Comparison of ENCODE assay signal across 1 cellular context in genomic region chrX:154547245-154548027, GRCh38.
A peak's percentile ranks its signal among the peaks of the same experiment; 100 is the strongest.
TF ChIP-seq lines count a peak whose summit lies in the region.

A gene with protein sequence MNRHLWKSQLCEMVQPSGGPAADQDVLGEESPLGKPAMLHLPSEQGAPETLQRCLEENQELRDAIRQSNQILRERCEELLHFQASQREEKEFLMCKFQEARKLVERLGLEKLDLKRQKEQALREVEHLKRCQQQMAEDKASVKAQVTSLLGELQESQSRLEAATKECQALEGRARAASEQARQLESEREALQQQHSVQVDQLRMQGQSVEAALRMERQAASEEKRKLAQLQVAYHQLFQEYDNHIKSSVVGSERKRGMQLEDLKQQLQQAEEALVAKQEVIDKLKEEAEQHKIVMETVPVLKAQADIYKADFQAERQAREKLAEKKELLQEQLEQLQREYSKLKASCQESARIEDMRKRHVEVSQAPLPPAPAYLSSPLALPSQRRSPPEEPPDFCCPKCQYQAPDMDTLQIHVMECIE (plus strand): TSS chrX:154547620. CDS start chrX:154552003, 4,383 bp downstream.

TF ChIP-seq in GM12878, 131 proteins besides CTCF, POLR2A, EP300 and RAD21 (continued from another document):
- TF ChIP-seq PKNOX1 (IDR thresholded peaks at IDR 0.05) (peak; percentile 84), GABPA (IDR thresholded peaks at IDR 0.05; ENCODE audit: low read depth) (peak; percentile 93), EED (IDR thresholded peaks at IDR 0.05; ENCODE audit: low read depth) (0 out of 2 replicates have a peak, but pooled peaks have one; percentile 19), CHD1 (IDR thresholded peaks at IDR 0.05; ENCODE audit: low read depth, low read length) (no peak), TBL1XR1 (IDR thresholded peaks at IDR 0.05; ENCODE audit: low read depth, low read length) (no peak), ZNF384 (IDR thresholded peaks at IDR 0.05; ENCODE audit: borderline replicate concordance, low read depth, low read length) (no peak), IKZF1 (conservative IDR thresholded peaks at IDR 0.05) (peak; percentile 75), NR2F1 (conservative IDR thresholded peaks at IDR 0.05) (0 out of 2 replicates have a peak, but pooled peaks have one; percentile 10), LARP7 (IDR thresholded peaks at IDR 0.05) (no peak), CEBPB (IDR thresholded peaks at IDR 0.05; ENCODE audit: borderline replicate concordance in 1 of 2, low read depth in 2 of 2, low read length in 2 of 2) (no peak), CHD2 (IDR thresholded peaks at IDR 0.05; ENCODE audit: borderline replicate concordance, low read depth, low read length) (peak; percentile 86), NFIC (IDR thresholded peaks at IDR 0.05; ENCODE audit: low read depth, low read length) (no peak), MTA2 (IDR thresholded peaks at IDR 0.05; ENCODE audit: low read depth) (peak; percentile 77), ETV6 (conservative IDR thresholded peaks at IDR 0.05 in 1 of 2, IDR thresholded peaks at IDR 0.05 in 1 of 2; ENCODE audit: borderline replicate concordance in 1 of 2, low read depth in 1 of 2) (peak in 1 of 2 experiments; percentile 65; a peak in 2 of 4 replicates), CREB1 (IDR thresholded peaks at IDR 0.05; ENCODE audit: low read depth) (peak; percentile 44; the same call in 1 of the 2 replicates), PML (IDR thresholded peaks at IDR 0.05; ENCODE audit: low read length) (no peak; the same call in 1 of the 2 replicates), SIN3A (IDR thresholded peaks at IDR 0.05; ENCODE audit: low read depth, low read length) (peak; percentile 6; the same call in 1 of the 2 replicates), REST (IDR thresholded peaks at IDR 0.05; ENCODE audit: low read depth, low read length) (no peak)
- TF ChIP-seq, protein P1, sequence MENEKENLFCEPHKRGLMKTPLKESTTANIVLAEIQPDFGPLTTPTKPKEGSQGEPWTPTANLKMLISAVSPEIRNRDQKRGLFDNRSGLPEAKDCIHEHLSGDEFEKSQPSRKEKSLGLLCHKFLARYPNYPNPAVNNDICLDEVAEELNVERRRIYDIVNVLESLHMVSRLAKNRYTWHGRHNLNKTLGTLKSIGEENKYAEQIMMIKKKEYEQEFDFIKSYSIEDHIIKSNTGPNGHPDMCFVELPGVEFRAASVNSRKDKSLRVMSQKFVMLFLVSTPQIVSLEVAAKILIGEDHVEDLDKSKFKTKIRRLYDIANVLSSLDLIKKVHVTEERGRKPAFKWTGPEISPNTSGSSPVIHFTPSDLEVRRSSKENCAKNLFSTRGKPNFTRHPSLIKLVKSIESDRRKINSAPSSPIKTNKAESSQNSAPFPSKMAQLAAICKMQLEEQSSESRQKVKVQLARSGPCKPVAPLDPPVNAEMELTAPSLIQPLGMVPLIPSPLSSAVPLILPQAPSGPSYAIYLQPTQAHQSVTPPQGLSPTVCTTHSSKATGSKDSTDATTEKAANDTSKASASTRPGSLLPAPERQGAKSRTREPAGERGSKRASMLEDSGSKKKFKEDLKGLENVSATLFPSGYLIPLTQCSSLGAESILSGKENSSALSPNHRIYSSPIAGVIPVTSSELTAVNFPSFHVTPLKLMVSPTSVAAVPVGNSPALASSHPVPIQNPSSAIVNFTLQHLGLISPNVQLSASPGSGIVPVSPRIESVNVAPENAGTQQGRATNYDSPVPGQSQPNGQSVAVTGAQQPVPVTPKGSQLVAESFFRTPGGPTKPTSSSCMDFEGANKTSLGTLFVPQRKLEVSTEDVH (IDR thresholded peaks at IDR 0.05; ENCODE audit: low read depth, partially characterized antibody): peak; percentile 86
- TF ChIP-seq, protein P2, sequence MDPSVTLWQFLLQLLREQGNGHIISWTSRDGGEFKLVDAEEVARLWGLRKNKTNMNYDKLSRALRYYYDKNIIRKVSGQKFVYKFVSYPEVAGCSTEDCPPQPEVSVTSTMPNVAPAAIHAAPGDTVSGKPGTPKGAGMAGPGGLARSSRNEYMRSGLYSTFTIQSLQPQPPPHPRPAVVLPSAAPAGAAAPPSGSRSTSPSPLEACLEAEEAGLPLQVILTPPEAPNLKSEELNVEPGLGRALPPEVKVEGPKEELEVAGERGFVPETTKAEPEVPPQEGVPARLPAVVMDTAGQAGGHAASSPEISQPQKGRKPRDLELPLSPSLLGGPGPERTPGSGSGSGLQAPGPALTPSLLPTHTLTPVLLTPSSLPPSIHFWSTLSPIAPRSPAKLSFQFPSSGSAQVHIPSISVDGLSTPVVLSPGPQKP (IDR thresholded peaks at IDR 0.05; ENCODE audit: low read depth, low read length): no peak
TF ChIP-seq in GM12878: peak in this region for 31.
